Comparison of ENCODE assay signal across 18 cellular contexts in the genomic region with DNA sequence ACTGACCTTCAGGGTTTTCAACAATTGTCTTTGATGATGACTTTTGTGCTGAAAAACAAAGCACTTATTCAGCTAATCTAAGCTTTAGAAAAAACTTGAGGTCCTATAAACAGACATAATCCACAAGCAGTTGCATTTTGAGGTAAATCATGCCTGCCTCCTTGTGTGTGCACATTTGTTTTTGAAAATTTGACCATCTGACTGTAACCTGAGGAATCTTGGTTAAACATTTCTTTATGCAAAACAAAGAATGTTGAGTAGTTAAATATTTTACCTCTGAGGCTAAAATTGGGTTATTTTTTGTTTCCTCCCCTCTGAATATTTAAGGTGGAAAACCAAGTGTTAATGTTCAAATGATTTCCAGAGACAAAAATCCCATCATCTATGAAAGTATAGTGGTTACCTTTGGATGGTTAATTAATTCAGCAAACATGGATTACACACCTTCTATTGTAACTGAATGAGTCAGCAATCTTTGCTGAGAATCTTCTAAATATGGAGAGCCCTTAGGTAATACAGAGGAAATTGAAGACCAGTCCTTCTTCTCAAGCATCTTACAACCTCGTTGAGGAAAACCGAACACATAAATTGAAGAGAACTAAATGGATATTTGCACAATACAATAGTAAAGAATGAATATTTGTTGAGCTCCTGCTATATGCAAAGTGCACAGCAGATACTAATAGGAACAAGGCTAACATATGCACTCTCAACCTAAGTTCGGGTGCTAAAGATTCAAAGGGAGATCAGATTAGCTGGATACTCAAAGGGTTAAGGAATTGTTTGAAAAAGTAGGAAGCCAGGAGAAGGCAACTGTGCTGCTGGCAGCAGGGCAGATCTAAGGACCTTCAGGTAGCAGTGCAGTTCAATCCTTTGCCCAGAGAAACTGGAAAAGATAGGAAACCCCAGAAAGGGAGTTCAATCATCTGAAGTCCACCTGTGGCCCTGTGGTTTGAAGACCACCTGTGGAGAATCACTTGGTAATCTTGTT.
"Had no signal": no experiment of that assay in that cellular context is flagged by ENCODE, and none has a peak within 500 bp of the region (broad histone marks: within the 10 kb centered on the region; RNA-seq: fewer than 3 reads in every experiment).

No MANE protein-coding gene starts in this region.

- DNase-seq: activated B cell treated with CpG ODN at 0.5 μM for 24 hours; activated CD4-positive, alpha-beta T cell treated with anti-CD3 and anti-CD28 coated beads, Interleukin-2, amount 10 ng/mL, durations not matched to agents 24 days and 14 days; activated CD8-positive, alpha-beta memory T cell treated with anti-CD3 and anti-CD28 coated beads for 24 hours; activated T-cell treated with anti-CD3 and anti-CD28 coated beads for 4 hours; cortex of kidney; effector CD8-positive, alpha-beta T cell; erythroblast; pancreas; retina; stimulated activated CD4-positive, alpha-beta T cell treated with anti-CD3 and anti-CD28 coated beads, Interleukin-4, amount 100 ng/mL, for 4 hours; stimulated activated naive CD8-positive, alpha-beta T cell treated with anti-CD3 and anti-CD28 coated beads, Interleukin-15, amount 100 ng/mL, for 72 hours; T-helper 2 cell; testis had no signal

- H3K4me3 Mint-ChIP-seq: activated B cell treated with CpG ODN at 0.5 μM for 24 hours; activated CD4-positive, alpha-beta T cell treated with anti-CD3 and anti-CD28 coated beads, Interleukin-2, amount 10 ng/mL, durations not matched to agents 24 days and 14 days; activated naive CD4-positive, alpha-beta T cell treated with anti-CD3 and anti-CD28 coated beads, Interleukin-2, amount 50 U/mL, for 24 hours; activated T-helper 17 cell treated with anti-CD3 and anti-CD28 coated beads, Interleukin-2, amount 50 U/mL, for 72 hours; central memory CD8-positive, alpha-beta T cell; mesothelial cell of epicardium; neural crest cell; stimulated activated naive CD8-positive, alpha-beta T cell treated with anti-CD3 and anti-CD28 coated beads, Interleukin-15, amount 100 ng/mL, for 72 hours had no signal

- H3K27me3 Mint-ChIP-seq: activated B cell treated with CpG ODN at 0.5 μM for 24 hours; activated CD4-positive, alpha-beta T cell treated with anti-CD3 and anti-CD28 coated beads, Interleukin-2, amount 10 ng/mL, durations not matched to agents 24 days and 14 days; activated naive CD4-positive, alpha-beta T cell treated with anti-CD3 and anti-CD28 coated beads, Interleukin-2, amount 50 U/mL, for 24 hours; activated T-helper 17 cell treated with anti-CD3 and anti-CD28 coated beads, Interleukin-2, amount 50 U/mL, for 72 hours; central memory CD8-positive, alpha-beta T cell; stimulated activated naive CD8-positive, alpha-beta T cell treated with anti-CD3 and anti-CD28 coated beads, Interleukin-15, amount 100 ng/mL, for 72 hours had no signal

- H3K27ac Mint-ChIP-seq: activated B cell treated with CpG ODN at 0.5 μM for 24 hours; activated CD4-positive, alpha-beta T cell treated with anti-CD3 and anti-CD28 coated beads, Interleukin-2, amount 10 ng/mL, durations not matched to agents 24 days and 14 days; activated naive CD4-positive, alpha-beta T cell treated with anti-CD3 and anti-CD28 coated beads, Interleukin-2, amount 50 U/mL, for 24 hours; activated T-helper 17 cell treated with anti-CD3 and anti-CD28 coated beads, Interleukin-2, amount 50 U/mL, for 72 hours; mesothelial cell of epicardium; stimulated activated naive CD8-positive, alpha-beta T cell treated with anti-CD3 and anti-CD28 coated beads, Interleukin-15, amount 100 ng/mL, for 72 hours had no signal

- H3K9me3 Mint-ChIP-seq: activated naive CD4-positive, alpha-beta T cell treated with anti-CD3 and anti-CD28 coated beads, Interleukin-2, amount 50 U/mL, for 24 hours; stimulated activated naive CD8-positive, alpha-beta T cell treated with anti-CD3 and anti-CD28 coated beads, Interleukin-15, amount 100 ng/mL, for 72 hours had no signal

- H3K4me1 Mint-ChIP-seq: activated B cell treated with CpG ODN at 0.5 μM for 24 hours; activated CD4-positive, alpha-beta T cell treated with anti-CD3 and anti-CD28 coated beads, Interleukin-2, amount 10 ng/mL, durations not matched to agents 24 days and 14 days; activated naive CD4-positive, alpha-beta T cell treated with anti-CD3 and anti-CD28 coated beads, Interleukin-2, amount 50 U/mL, for 24 hours; activated T-helper 17 cell treated with anti-CD3 and anti-CD28 coated beads, Interleukin-2, amount 50 U/mL, for 72 hours; central memory CD8-positive, alpha-beta T cell; neural crest cell; stimulated activated naive CD8-positive, alpha-beta T cell treated with anti-CD3 and anti-CD28 coated beads, Interleukin-15, amount 100 ng/mL, for 72 hours had no signal

- H3K36me3 Mint-ChIP-seq: activated naive CD4-positive, alpha-beta T cell treated with anti-CD3 and anti-CD28 coated beads, Interleukin-2, amount 50 U/mL, for 24 hours had no signal

- ATAC-seq: activated T-helper 17 cell treated with anti-CD3 and anti-CD28 coated beads, Interleukin-2, amount 50 U/mL, for 72 hours; stimulated activated naive CD8-positive, alpha-beta T cell treated with anti-CD3 and anti-CD28 coated beads, Interleukin-15, amount 100 ng/mL, for 72 hours had no signal
